In the genomic region with DNA sequence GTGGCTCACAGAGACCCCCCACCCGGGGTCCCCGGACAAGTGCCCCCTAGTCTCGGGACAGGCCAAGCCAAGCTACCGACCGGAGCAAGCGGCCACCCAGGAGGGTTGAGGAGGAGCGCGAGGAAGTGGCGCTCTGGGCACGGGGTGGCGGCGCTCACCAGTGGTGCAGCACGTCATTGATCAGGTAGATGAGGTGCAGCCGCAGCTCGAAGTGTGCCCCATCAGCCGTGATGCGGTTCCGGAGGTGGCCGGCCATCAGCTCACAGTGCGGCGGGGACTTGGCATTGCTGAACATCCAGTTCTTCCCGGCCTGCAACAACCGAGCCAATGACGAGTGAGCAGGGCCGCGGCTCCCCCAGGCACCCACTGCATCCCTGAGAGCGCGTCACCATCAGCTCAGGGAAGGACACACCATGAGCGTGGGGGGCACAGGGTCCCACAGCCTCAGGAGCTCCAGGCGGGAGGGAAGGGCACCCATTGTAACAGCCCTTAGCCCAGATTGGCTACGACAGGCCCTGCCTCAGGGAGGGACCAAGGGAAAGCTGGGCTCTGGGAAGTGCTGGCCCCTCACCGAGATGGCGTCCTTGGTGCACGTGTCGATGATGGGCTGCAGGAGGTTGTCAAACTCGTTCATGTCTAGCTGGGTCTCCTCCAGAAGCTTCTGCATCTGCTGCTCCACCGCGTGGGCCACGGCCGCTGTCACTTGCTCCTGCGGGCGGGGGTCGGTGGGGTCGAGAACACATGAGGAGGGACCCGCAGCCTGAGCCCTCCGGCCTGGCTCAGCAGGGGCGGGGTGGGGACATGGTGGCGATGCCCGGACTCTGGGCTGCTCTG, we compare ENCODE assay signal across 24 cellular contexts. TPM values are rescaled to one million over a fixed set of nuclear protein-coding genes. Genes with fewer than 3 reads are reported as not detected.
"Had no signal": no experiment of that assay in that cellular context is flagged by ENCODE, and none has a peak within 500 bp of the region (broad histone marks: within the 10 kb centered on the region; RNA-seq: fewer than 3 reads in every experiment).

No MANE protein-coding gene starts in this region.

- FAIRE-seq: RCC 7860 had no signal

- H3K4me1 ChIP-seq: SJCRH30 had no signal

- H3K27ac ChIP-seq: HL-60, SJCRH30 had no signal

- H3K9me3 ChIP-seq: MG63, SJCRH30 had no signal

- H3K27me3 ChIP-seq: MG63, SJCRH30 had no signal

- ATAC-seq: SK-N-SH treated with all-trans-retinoic acid at 6 μM for 48 hours had no signal

- DNase-seq: Karpas-422, KBM-7, MG63, NCI-H1092, NCI-H1105 treated with DMSO at 0.1 percent for 48 hours, NCI-H1417 treated with DMSO at 0.1 percent for 48 hours, NCI-H146, NCI-H1694 treated with DMSO at 0.1 percent for 48 hours, NCI-H1930, NCI-H2081, NCI-H2107, NCI-H2227 treated with DMSO at 0.1 percent for 48 hours, NCI-H524, NCI-H526 treated with DMSO at 0.1 percent for 48 hours, NCI-H748 treated with DMSO at 0.1 percent for 48 hours, RPMI8226, SHP77 treated with DMSO at 0.1 percent for 48 hours, SJCRH30, T-helper 1 cell had no signal

- H3K4me3 ChIP-seq: MG63, SJCRH30 had no signal

RNA-seq across cellular contexts. Expression of a gene that starts 36.7 kb away (rescaled TPM):
- total RNA-seq: NCI-H460, SJCRH30 had no signal
- polyA plus RNA-seq: IgD-negative memory B cell had no signal
